Comparison of ENCODE assay signal across 20 cellular contexts in genomic region chr1:89573410-89573809, GRCh38.
"Had no signal": no experiment of that assay in that cellular context is flagged by ENCODE, and none has a peak within 500 bp of the region (broad histone marks: within the 10 kb centered on the region; RNA-seq: fewer than 3 reads in every experiment).

No MANE protein-coding gene starts in this region.

- H3K9me3 ChIP-seq: SJSA1 had no signal

- ATAC-seq: activated naive CD4-positive, alpha-beta T cell treated with anti-CD3 and anti-CD28 coated beads, Interleukin-2, amount 50 U/mL, for 72 hours; PC-3; SK-N-SH treated with all-trans-retinoic acid at 6 μM for 48 hours; T-helper 17 cell had no signal

- H3K36me3 ChIP-seq: SJSA1 had no signal

- H3K9me3 Mint-ChIP-seq: activated naive CD4-positive, alpha-beta T cell treated with anti-CD3 and anti-CD28 coated beads, Interleukin-2, amount 50 U/mL, for 72 hours had no signal

- H3K27me3 Mint-ChIP-seq: activated CD4-positive, alpha-beta memory T cell treated with anti-CD3 and anti-CD28 coated beads for 36 hours; activated CD4-positive, alpha-beta T cell treated with anti-CD3 and anti-CD28 coated beads, Interleukin-2, amount 10 ng/mL, durations not matched to agents 7 days and 5 days; T-helper 17 cell had no signal

- H3K4me3 Mint-ChIP-seq: activated CD4-positive, alpha-beta memory T cell treated with anti-CD3 and anti-CD28 coated beads for 36 hours; activated CD4-positive, alpha-beta T cell treated with anti-CD3 and anti-CD28 coated beads, Interleukin-2, amount 10 ng/mL, durations not matched to agents 7 days and 5 days; T-helper 17 cell had no signal

- H3K27ac ChIP-seq: SJSA1, VCaP had no signal

- H3K4me3 ChIP-seq: SJSA1 had no signal

- H3K27ac Mint-ChIP-seq: activated CD4-positive, alpha-beta memory T cell treated with anti-CD3 and anti-CD28 coated beads for 36 hours; activated CD4-positive, alpha-beta T cell treated with anti-CD3 and anti-CD28 coated beads, Interleukin-2, amount 10 ng/mL, durations not matched to agents 7 days and 5 days had no signal

- H3K4me1 ChIP-seq: SJSA1 had no signal

- H3K27me3 ChIP-seq: SJSA1 had no signal

- DNase-seq: activated CD4-positive, alpha-beta memory T cell treated with anti-CD3 and anti-CD28 coated beads for 36 hours; activated CD4-positive, alpha-beta T cell treated with anti-CD3 and anti-CD28 coated beads, Interleukin-2, amount 10 ng/mL, durations not matched to agents 7 days and 5 days; activated CD4-positive, CD25-positive, alpha-beta regulatory T cell; activated CD8-positive, alpha-beta memory T cell treated with anti-CD3 and anti-CD28 coated beads for 24 hours; activated T-cell treated with anti-CD3 and anti-CD28 coated beads, Interleukin-2, amount 50 U/mL, for 48 hours; cerebellar nuclear complex; KG1; NCI-H1048; NCI-H146; NCI-H187 treated with DMSO at 0.1 percent for 48 hours; NCI-H2081 treated with DMSO at 0.1 percent for 48 hours; NCI-H524; PC-3; SHP77; SW 1271; T-helper 17 cell had no signal
